Comparison of ENCODE assay signal across 35 cellular contexts in genomic region chr7:49438281-49438680, GRCh38.
"Had no signal": no experiment of that assay in that cellular context is flagged by ENCODE, and none has a peak within 500 bp of the region (broad histone marks: within the 10 kb centered on the region; RNA-seq: fewer than 3 reads in every experiment).

No MANE protein-coding gene starts in this region.

- H3K27me3 ChIP-seq: brain microvascular endothelial cell, esophagus muscularis mucosa, foreskin keratinocyte, gastrocnemius medialis, heart left ventricle had no signal

- H3K4me1 ChIP-seq: esophagus muscularis mucosa, foreskin keratinocyte, gastrocnemius medialis, heart left ventricle had no signal

- H3K4me3 ChIP-seq: esophagus muscularis mucosa, gastrocnemius medialis, heart left ventricle had no signal

- H3K36me3 ChIP-seq: brain microvascular endothelial cell, esophagus muscularis mucosa, gastrocnemius medialis, heart left ventricle, WERI-Rb-1 had no signal

- H3K27ac ChIP-seq: brain microvascular endothelial cell, esophagus muscularis mucosa, foreskin keratinocyte, gastrocnemius medialis, heart left ventricle, WERI-Rb-1 had no signal

- FAIRE-seq: astrocyte, colon had no signal

- H3K27me3 Mint-ChIP-seq: activated CD4-positive, alpha-beta memory T cell treated with anti-CD3 and anti-CD28 coated beads, Interleukin-2, amount 10 ng/mL, durations not matched to agents 7 days and 5 days; activated CD4-positive, alpha-beta T cell treated with anti-CD3 and anti-CD28 coated beads for 36 hours; activated CD4-positive, alpha-beta T cell treated with anti-CD3 and anti-CD28 coated beads, Interleukin-2, amount 10 ng/mL, durations not matched to agents 7 days and 5 days; activated naive CD8-positive, alpha-beta T cell; activated T-cell treated with anti-CD3 and anti-CD28 coated beads, Interleukin-2, amount 50 U/mL, for 24 hours; effector memory CD8-positive, alpha-beta T cell; T-cell had no signal

- H3K9me3 Mint-ChIP-seq: T-helper 1 cell treated with Interleukin-12 subunit alpha and Interleukin-12 subunit beta and Interleukin-4 antibody, amounts not matched to agents 30 μg/mL and 1 μg/mL, for 36 hours had no signal

- H3K4me3 Mint-ChIP-seq: activated CD4-positive, alpha-beta memory T cell treated with anti-CD3 and anti-CD28 coated beads, Interleukin-2, amount 10 ng/mL, durations not matched to agents 7 days and 5 days; activated CD4-positive, alpha-beta T cell treated with anti-CD3 and anti-CD28 coated beads for 36 hours; activated CD4-positive, alpha-beta T cell treated with anti-CD3 and anti-CD28 coated beads, Interleukin-2, amount 10 ng/mL, durations not matched to agents 7 days and 5 days; activated naive CD8-positive, alpha-beta T cell; activated T-cell treated with anti-CD3 and anti-CD28 coated beads, Interleukin-2, amount 50 U/mL, for 24 hours; activated T-cell treated with anti-CD3 and anti-CD28 coated beads, Interleukin-2, amount 50 U/mL, for 72 hours; effector memory CD8-positive, alpha-beta T cell; T-cell; T-helper 1 cell treated with Interleukin-12 subunit alpha and Interleukin-12 subunit beta and Interleukin-4 antibody, amounts not matched to agents 30 μg/mL and 1 μg/mL, for 36 hours had no signal

- H3K27ac Mint-ChIP-seq: activated CD4-positive, alpha-beta memory T cell treated with anti-CD3 and anti-CD28 coated beads, Interleukin-2, amount 10 ng/mL, durations not matched to agents 7 days and 5 days; activated CD4-positive, alpha-beta T cell treated with anti-CD3 and anti-CD28 coated beads for 36 hours; activated CD4-positive, alpha-beta T cell treated with anti-CD3 and anti-CD28 coated beads, Interleukin-2, amount 10 ng/mL, durations not matched to agents 7 days and 5 days; activated naive CD8-positive, alpha-beta T cell; activated T-cell treated with anti-CD3 and anti-CD28 coated beads, Interleukin-2, amount 50 U/mL, for 24 hours; activated T-cell treated with anti-CD3 and anti-CD28 coated beads, Interleukin-2, amount 50 U/mL, for 72 hours; effector memory CD8-positive, alpha-beta T cell; T-cell; T-helper 1 cell treated with Interleukin-12 subunit alpha and Interleukin-12 subunit beta and Interleukin-4 antibody, amounts not matched to agents 30 μg/mL and 1 μg/mL, for 36 hours had no signal

- H3K4me1 Mint-ChIP-seq: activated CD4-positive, alpha-beta memory T cell treated with anti-CD3 and anti-CD28 coated beads, Interleukin-2, amount 10 ng/mL, durations not matched to agents 7 days and 5 days; activated CD4-positive, alpha-beta T cell treated with anti-CD3 and anti-CD28 coated beads for 36 hours; activated CD4-positive, alpha-beta T cell treated with anti-CD3 and anti-CD28 coated beads, Interleukin-2, amount 10 ng/mL, durations not matched to agents 7 days and 5 days; T-cell had no signal

- ATAC-seq: activated CD4-positive, alpha-beta T cell treated with anti-CD3 and anti-CD28 coated beads for 36 hours; activated T-cell treated with anti-CD3 and anti-CD28 coated beads, Interleukin-2, amount 50 U/mL, for 72 hours; effector memory CD8-positive, alpha-beta T cell; foreskin keratinocyte; gastrocnemius medialis; T-cell had no signal

- H3K36me3 Mint-ChIP-seq: activated naive CD8-positive, alpha-beta T cell; T-cell had no signal

- H3K9me3 ChIP-seq: esophagus muscularis mucosa, gastrocnemius medialis, heart left ventricle had no signal

- DNase-seq: activated CD4-positive, alpha-beta memory T cell treated with anti-CD3 and anti-CD28 coated beads, Interleukin-2, amount 10 ng/mL, durations not matched to agents 7 days and 5 days; activated CD4-positive, alpha-beta T cell treated with anti-CD3 and anti-CD28 coated beads for 36 hours; activated CD4-positive, alpha-beta T cell treated with anti-CD3 and anti-CD28 coated beads, Interleukin-2, amount 10 ng/mL, durations not matched to agents 7 days and 5 days; activated CD4-positive, alpha-beta T cell treated with anti-CD3 and anti-CD28 coated beads, Interleukin-2, amount 50 U/mL, for 4 hours; activated CD4-positive, CD25-positive, alpha-beta regulatory T cell; activated CD4-positive, CD25-positive, alpha-beta regulatory T cell treated with anti-CD3 and anti-CD28 coated beads, Interleukin-2, amount 50 U/mL, for 72 hours; activated CD8-positive, alpha-beta memory T cell treated with anti-CD3 and anti-CD28 coated beads, Interleukin-2, amount 50 U/mL, for 48 hours; activated effector memory CD4-positive, alpha-beta T cell treated with Interleukin-2 at 50 U/mL for 16 hours; activated gamma-delta T cell treated with Interleukin-2 at 50 U/mL for 16 hours; activated naive CD4-positive, alpha-beta T cell treated with anti-CD3 and anti-CD28 coated beads, Interleukin-2, amount 50 U/mL, for 16 hours; activated naive CD4-positive, alpha-beta T cell treated with Interleukin-2 at 50 U/mL for 16 hours; activated T-cell treated with anti-CD3 and anti-CD28 coated beads for 4 hours; activated T-cell treated with anti-CD3 and anti-CD28 coated beads, Interleukin-2, amount 50 U/mL, for 24 hours; activated T-cell treated with anti-CD3 and anti-CD28 coated beads, Interleukin-2, amount 50 U/mL, for 72 hours; amniotic stem cell; anterior cingulate cortex; brain microvascular endothelial cell; caudate nucleus; cortex of kidney; dermis blood vessel endothelial cell; effector CD4-positive, alpha-beta T cell; effector memory CD8-positive, alpha-beta T cell; erythroblast; foreskin keratinocyte; gastrocnemius medialis; glutamatergic neuron; heart left ventricle; T-cell; T-helper 9 cell; WERI-Rb-1 had no signal
